ENCODE assay signal across 17 cellular contexts in the genomic region with DNA sequence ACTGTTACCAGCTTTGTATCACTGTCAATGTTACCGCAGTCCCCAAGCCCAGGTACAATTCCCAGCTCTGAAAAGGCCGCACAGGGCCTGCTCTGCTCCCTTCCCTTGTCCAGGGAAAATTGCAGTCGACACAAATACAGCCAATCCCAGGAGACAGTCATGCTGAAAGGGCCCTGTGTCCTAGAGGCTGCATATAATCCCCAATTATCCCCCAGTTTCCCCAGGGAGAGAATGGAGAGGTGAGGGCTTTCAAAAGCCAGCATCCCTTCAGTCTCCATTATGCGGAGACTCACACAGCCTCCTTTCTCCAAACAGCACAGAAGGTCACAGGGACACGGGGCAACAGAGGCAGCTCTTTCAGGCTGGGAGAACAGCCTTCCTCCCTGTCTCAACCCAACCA. TPM values are rescaled to one million over a fixed set of nuclear protein-coding genes. Genes with fewer than 3 reads are reported as not detected.
A peak's percentile ranks its signal among the peaks of the same experiment; 100 is the strongest.
DNase-seq lines count a peak whose midpoint lies in the region; ATAC-seq and TF ChIP-seq lines count a peak whose summit lies in the region.
"Had no signal": no experiment of that assay in that cellular context is flagged by ENCODE, and none has a peak within 500 bp of the region (broad histone marks: within the 10 kb centered on the region; RNA-seq: fewer than 3 reads in every experiment).

No MANE protein-coding gene starts in this region.

- H2BK120ac ChIP-seq in neuronal stem cell (ENCODE audit: low read depth, low read length): no peak overlapping the region

- WGBS in neuronal stem cell (ENCODE audit: extremely low coverage in 2 of 2, insufficient read length in 2 of 2, insufficient replicate concordance in 1 of 2), 2 donors: no CpG with 5 or more reads among the region's 5 CpGs

- H3K4me3 ChIP-seq in HAP-1 (no peak overlapping the region), neuronal stem cell (ENCODE audit: low read length in 2 of 2) (no peak overlapping the region)

- no peak overlapping the region for H3K4me3 Mint-ChIP-seq in CD14-positive monocyte
- H3K4me3 Mint-ChIP-seq: CD4-positive, CD25-positive, alpha-beta regulatory T cell; CD8-positive, alpha-beta T cell had no signal

- no peak overlapping the region for H2BK5ac ChIP-seq in neuronal stem cell (ENCODE audit: low read length)

- no peaks in the 10 kb centered on the region for H3K4me1 ChIP-seq in HAP-1
- peaks cover 0 to 12% of the 10 kb centered on the region in 2 donors for H3K4me1 ChIP-seq in neuronal stem cell (ENCODE audit: control insufficient read depth in 2 of 2, insufficient read depth in 1 of 2, low read depth in 1 of 2, low read length in 2 of 2)
- H3K4me1 ChIP-seq: Caco-2 had no signal

- no peak overlapping the region for H3K4me2 ChIP-seq in neuronal stem cell (ENCODE audit: insufficient read depth, low read length, poor library complexity, severe bottlenecking)

- H2AK5ac ChIP-seq in neuronal stem cell (ENCODE audit: low read depth, low read length): no peak overlapping the region

- H4K91ac ChIP-seq in neuronal stem cell (ENCODE audit: low read depth, low read length, poor library complexity): no peak overlapping the region

- no peaks in the 10 kb centered on the region for H3K9me3 ChIP-seq in HAP-1
- peaks cover 0 to 3% of the 10 kb centered on the region in 2 donors for H3K9me3 ChIP-seq in neuronal stem cell (replicated peaks in 1 of 2; ENCODE audit: control insufficient read depth in 2 of 2, insufficient read depth in 1 of 2, low read depth in 1 of 2, low read length in 2 of 2)
- H3K9me3 ChIP-seq: Caco-2 had no signal

- H3K18ac ChIP-seq in neuronal stem cell (ENCODE audit: low read length): no peak overlapping the region

- ATAC-seq in HG03442 (IDR thresholded peaks at IDR 0.05; ENCODE audit: unreplicated experiment): no peak
- ATAC-seq: CD8-positive, alpha-beta T cell had no signal

- H3K79me1 ChIP-seq in neuronal stem cell (ENCODE audit: low read depth, low read length): no peaks in the 10 kb centered on the region

- no peak overlapping the region for H2BK15ac ChIP-seq in neuronal stem cell (ENCODE audit: low read length)

- no peak overlapping the region for H3K27ac Mint-ChIP-seq in CD14-positive monocyte
- H3K27ac Mint-ChIP-seq: CD8-positive, alpha-beta T cell had no signal

- H3K14ac ChIP-seq in neuronal stem cell (ENCODE audit: low read length): no peak overlapping the region

- H3K27me3 Mint-ChIP-seq in CD14-positive monocyte (ENCODE audit: low read depth in 3 of 3): peaks cover 4 to 10% (median 9%) of the 10 kb centered on the region in 3 donors

- no peaks in the 10 kb centered on the region for H3K36me3 Mint-ChIP-seq in CD14-positive monocyte
- H3K36me3 Mint-ChIP-seq: CD4-positive, CD25-positive, alpha-beta regulatory T cell; CD8-positive, alpha-beta T cell had no signal

- H3K9ac ChIP-seq in neuronal stem cell (ENCODE audit: low read depth, low read length, poor library complexity): no peak overlapping the region

- no peak overlapping the region for H2AFZ ChIP-seq in neuronal stem cell (ENCODE audit: low read length)

- TF ChIP-seq CTCF in CD14-positive monocyte (IDR thresholded peaks at IDR 0.05): no peak

- no peak overlapping the region for H4K8ac ChIP-seq in neuronal stem cell (ENCODE audit: low read depth, low read length)

- H3K4me1 Mint-ChIP-seq in CD14-positive monocyte: no peaks in the 10 kb centered on the region
- H3K4me1 Mint-ChIP-seq: CD4-positive, CD25-positive, alpha-beta regulatory T cell had no signal

- H3K27me3 ChIP-seq in HAP-1 (ENCODE audit: low read depth) (peaks cover 2% of the 10 kb centered on the region), neuronal stem cell (ENCODE audit: control insufficient read depth in 3 of 3, insufficient read depth in 3 of 3, low read depth in 1 of 3, low read length in 3 of 3) (peaks cover 0 to 7% (median 0%) of the 10 kb centered on the region in 3 experiments)

- H3K9me3 Mint-ChIP-seq in CD14-positive monocyte: peaks cover 0 to 7% (median 0%) of the 10 kb centered on the region in 7 donors
- H3K9me3 Mint-ChIP-seq: CD8-positive, alpha-beta T cell had no signal

- H3K23ac ChIP-seq in neuronal stem cell (ENCODE audit: low read depth, low read length, poor library complexity): no peak overlapping the region

- H3K36me3 ChIP-seq in HAP-1 (replicated peaks): no peaks in the 10 kb centered on the region
- H3K36me3 ChIP-seq in neuronal stem cell (replicated peaks in 1 of 2; ENCODE audit: control insufficient read depth in 2 of 2, insufficient read depth in 2 of 2, low read length in 2 of 2): no peaks in the 10 kb centered on the region

- H3K4ac ChIP-seq in neuronal stem cell (ENCODE audit: low read length): no peak overlapping the region

- DNase-seq in D341Med (ENCODE audit: low spot score) (peak; percentile 66), HAP-1 (ENCODE audit: low spot score in 2 of 2) (peak; percentile 34 to 50), medulla oblongata (ENCODE audit: extremely low spot score) (peak; percentile 13), neuronal stem cell (ENCODE audit: low spot score) (peak; percentile 40), CD14-positive monocyte (ENCODE audit: low spot score) (no peak), NCI-H510A treated with DMSO at 0.1 percent for 48 hours (lab: John Stamatoyannopoulos, UW) (no peak)
- DNase-seq: C1 segment of cervical spinal cord; Caco-2; CD4-positive, CD25-positive, alpha-beta regulatory T cell; CD8-positive, alpha-beta T cell; DMS 273 treated with DMSO at 0.1 percent for 48 hours; DMS79; EL; GDM1; GOT3; HCEC 1CT had no signal

- in situ Hi-C loops in HAP-1 (cut with MboI; ENCODE audit: low sequenced_read_pairs): no loop called here

- H3K27ac ChIP-seq in neuronal stem cell (replicated peaks; ENCODE audit: low read length): peak overlapping the region; percentile 55

- H2BK12ac ChIP-seq in neuronal stem cell (ENCODE audit: low read length): no peak overlapping the region

- intact Hi-C loops in CD14-positive monocyte (cut with micrococcal nuclease): no loop called here

RNA-seq across cellular contexts. Expression of gene CTIF, which starts 17.1 kb away (rescaled TPM):
- 20.8 TPM for polyA plus RNA-seq in neuronal stem cell (2013, experiment 1 of 2)
- 20.2 TPM for polyA plus RNA-seq in neuronal stem cell (2013, experiment 2 of 2)
- polyA plus RNA-seq in CD14-positive monocyte: 1 to 10 TPM in 1 of 2 donors, under 1 TPM in 1; 0.38 to 1.2 TPM

Comparison
In these comparisons a context has a peak if more than half of its experiments do, and no peak if none do; other contexts are left out.
1. DNase-seq: peak in D341Med (single experiment), HAP-1 (2 of 2), medulla oblongata (single experiment) and neuronal stem cell (single experiment); none in CD14-positive monocyte (single experiment) and NCI-H510A treated with DMSO at 0.1 percent for 48 hours (single experiment).